In the genomic region with DNA sequence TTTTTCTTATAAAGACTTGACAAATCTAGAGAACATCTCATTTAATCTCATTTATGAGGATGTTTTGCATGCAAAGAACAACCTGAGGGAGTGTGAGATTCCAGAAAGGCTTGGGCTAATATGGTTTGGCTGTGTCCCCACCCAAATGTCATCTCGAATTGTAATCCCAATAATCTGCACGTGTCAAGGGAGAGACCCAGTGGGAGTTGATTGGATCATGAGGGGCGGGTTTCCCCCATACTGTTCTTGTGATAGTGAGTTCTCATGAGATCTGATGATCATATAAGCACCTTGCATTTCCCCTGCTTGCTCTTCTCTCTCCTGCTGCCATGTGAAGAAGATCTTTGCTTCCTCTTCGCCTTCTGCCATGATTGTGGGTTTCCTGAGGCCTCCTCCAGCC, we compare ENCODE assay signal across 28 cellular contexts.
"Had no signal": no experiment of that assay in that cellular context is flagged by ENCODE, and none has a peak within 500 bp of the region (broad histone marks: within the 10 kb centered on the region; RNA-seq: fewer than 3 reads in every experiment).

No MANE protein-coding gene starts in this region.

- H3K27me3 Mint-ChIP-seq: stimulated activated memory B cell treated with anti-CD40 and anti-IgM and Interleukin-4, amounts not matched to agents 10 μg/mL and 1 μg/mL and 100 μg/mL, for 72 hours; stimulated activated naive B cell treated with anti-CD40 and anti-IgM and Interleukin-4, amounts not matched to agents 10 μg/mL and 1 μg/mL and 100 μg/mL, for 72 hours; stimulated activated naive CD8-positive, alpha-beta T cell treated with anti-CD3 and anti-CD28 coated beads, Interleukin-15, amount 100 ng/mL, for 72 hours; stimulated activated naive CD8-positive, alpha-beta T cell treated with anti-CD3 and anti-CD28 coated beads, Interleukin-15, Interleukin-2, amounts not matched to agents 100 ng/mL and 50 ng/mL, for 24 hours; type B pancreatic cell had no signal

- H3K36me3 ChIP-seq: stomach, suprapubic skin, thoracic aorta, thyroid gland, tibial artery, tibial nerve, transverse colon, upper lobe of left lung, upper lobe of right lung, uterus, vagina had no signal

- H3K27ac Mint-ChIP-seq: stimulated activated effector memory CD8-positive, alpha-beta T cell treated with anti-CD3 and anti-CD28 coated beads, Interleukin-12 subunit alpha, Interleukin-12 subunit beta, amount 100 ng/mL, for 72 hours; stimulated activated memory B cell treated with anti-CD40 and anti-IgM and Interleukin-4, amounts not matched to agents 10 μg/mL and 1 μg/mL and 100 μg/mL, for 72 hours; stimulated activated naive B cell treated with anti-CD40 and anti-IgM and Interleukin-4, amounts not matched to agents 10 μg/mL and 1 μg/mL and 100 μg/mL, for 72 hours; stimulated activated naive CD8-positive, alpha-beta T cell treated with anti-CD3 and anti-CD28 coated beads, Interleukin-15, Interleukin-2, amounts not matched to agents 100 ng/mL and 50 ng/mL, for 24 hours; type B pancreatic cell had no signal

- H3K4me3 ChIP-seq: stomach, suprapubic skin, testis, thoracic aorta, thyroid gland, tibial artery, tibial nerve, transverse colon, upper lobe of left lung, upper lobe of right lung, uterus, vagina had no signal

- H3K36me3 Mint-ChIP-seq: stimulated activated effector memory CD8-positive, alpha-beta T cell treated with anti-CD3 and anti-CD28 coated beads, Interleukin-12 subunit alpha, Interleukin-12 subunit beta, amount 100 ng/mL, for 72 hours; stimulated activated memory B cell treated with anti-CD40 and anti-IgM and Interleukin-4, amounts not matched to agents 10 μg/mL and 1 μg/mL and 100 μg/mL, for 72 hours; stimulated activated naive B cell treated with anti-CD40 and anti-IgM and Interleukin-4, amounts not matched to agents 10 μg/mL and 1 μg/mL and 100 μg/mL, for 72 hours; type B pancreatic cell had no signal

- H3K27me3 ChIP-seq: stomach, suprapubic skin, testis, thyroid gland, tibial artery, tibial nerve, transverse colon, upper lobe of left lung, upper lobe of right lung, uterus, vagina had no signal

- H3K4me1 ChIP-seq: testis, transverse colon, upper lobe of left lung, upper lobe of right lung, uterus, vagina had no signal

- DNase-seq: stimulated activated CD4-positive, alpha-beta T cell treated with anti-CD3 and anti-CD28 coated beads, Interleukin-2, amount 100 ng/mL, for 48 hours; stimulated activated CD4-positive, alpha-beta T cell treated with anti-CD3 and anti-CD28 coated beads, Interleukin-4, amount 100 ng/mL, for 1 hour; stimulated activated CD4-positive, alpha-beta T cell treated with anti-CD3 and anti-CD28 coated beads, Interleukin-4, amount 100 ng/mL, for 24 hours; stimulated activated CD4-positive, alpha-beta T cell treated with anti-CD3 and anti-CD28 coated beads, Interleukin-4, amount 100 ng/mL, for 4 hours; stimulated activated CD8-positive, alpha-beta memory T cell treated with anti-CD3 and anti-CD28 coated beads, Interleukin-4, amount 100 ng/mL, for 48 hours; stimulated activated naive B cell treated with anti-CD40 and anti-IgM and Interleukin-4, amounts not matched to agents 10 μg/mL and 1 μg/mL and 100 μg/mL, for 72 hours; stimulated activated naive CD4-positive, alpha-beta T cell; stimulated activated naive CD4-positive, alpha-beta T cell treated with Interleukin-2 at 50 U/mL for 16 hours; stimulated activated naive CD8-positive, alpha-beta T cell treated with anti-CD3 and anti-CD28 coated beads, Interleukin-15, amount 100 ng/mL, for 72 hours; stimulated activated naive CD8-positive, alpha-beta T cell treated with anti-CD3 and anti-CD28 coated beads, Interleukin-15, Interleukin-2, amounts not matched to agents 100 U/mL and 50 U/mL, for 24 hours; stomach; substantia nigra; testis; thyroid gland; tibial artery; transverse colon; trophoblast cell; upper lobe of left lung; upper lobe of right lung; uterus had no signal

- H3K27ac ChIP-seq: stomach, suprapubic skin, testis, thoracic aorta, thyroid gland, tibial artery, tibial nerve, transverse colon, upper lobe of left lung, upper lobe of right lung, uterus, vagina had no signal

- H3K4me1 Mint-ChIP-seq: stimulated activated effector memory CD8-positive, alpha-beta T cell treated with anti-CD3 and anti-CD28 coated beads, Interleukin-12 subunit alpha, Interleukin-12 subunit beta, amount 100 ng/mL, for 72 hours; stimulated activated memory B cell treated with anti-CD40 and anti-IgM and Interleukin-4, amounts not matched to agents 10 μg/mL and 1 μg/mL and 100 μg/mL, for 72 hours; stimulated activated naive B cell treated with anti-CD40 and anti-IgM and Interleukin-4, amounts not matched to agents 10 μg/mL and 1 μg/mL and 100 μg/mL, for 72 hours; stimulated activated naive CD8-positive, alpha-beta T cell treated with anti-CD3 and anti-CD28 coated beads, Interleukin-15, amount 100 ng/mL, for 72 hours had no signal

- H3K9me3 ChIP-seq: stomach, suprapubic skin, testis, thoracic aorta, thyroid gland, tibial artery, tibial nerve, transverse colon, upper lobe of left lung, upper lobe of right lung, uterus, vagina had no signal

- H3K4me3 Mint-ChIP-seq: stimulated activated effector memory CD8-positive, alpha-beta T cell treated with anti-CD3 and anti-CD28 coated beads, Interleukin-12 subunit alpha, Interleukin-12 subunit beta, amount 100 ng/mL, for 72 hours; stimulated activated memory B cell treated with anti-CD40 and anti-IgM and Interleukin-4, amounts not matched to agents 10 μg/mL and 1 μg/mL and 100 μg/mL, for 72 hours; stimulated activated naive B cell treated with anti-CD40 and anti-IgM and Interleukin-4, amounts not matched to agents 10 μg/mL and 1 μg/mL and 100 μg/mL, for 72 hours; stimulated activated naive CD8-positive, alpha-beta T cell treated with anti-CD3 and anti-CD28 coated beads, Interleukin-15, amount 100 ng/mL, for 72 hours; stimulated activated naive CD8-positive, alpha-beta T cell treated with anti-CD3 and anti-CD28 coated beads, Interleukin-15, Interleukin-2, amounts not matched to agents 100 ng/mL and 50 ng/mL, for 24 hours; type B pancreatic cell had no signal

- H3K9me3 Mint-ChIP-seq: stimulated activated memory B cell treated with anti-CD40 and anti-IgM and Interleukin-4, amounts not matched to agents 10 μg/mL and 1 μg/mL and 100 μg/mL, for 72 hours; type B pancreatic cell had no signal
